Comparison of ENCODE assay signal across 8 cellular contexts in genomic region chr10:120221873-120222485, GRCh38.
DNase-seq lines count a peak whose midpoint lies in the region; ATAC-seq and TF ChIP-seq lines count a peak whose summit lies in the region.

No MANE protein-coding gene starts in this region.

- H3K9me3 ChIP-seq in A673 (ENCODE audit: low read depth, low read length, poor library complexity, severe bottlenecking) = no peaks in the 10 kb centered on the region

- intact Hi-C loops in A673 (cut with micrococcal nuclease; ENCODE audit: unreplicated experiment) = loop anchor here (1.0 to 10.0 kb wide), 2 partner anchors 116 to 203 kb away; no protein-coding TSS in a partner anchor

- H3K4me3 ChIP-seq in A673 (ENCODE audit: low read depth, low read length, poor library complexity, severe bottlenecking) (no peak overlapping the region), astrocyte of the spinal cord (ENCODE audit: low read depth, low read length) (no peak overlapping the region)

- POLR2A ChIA-PET in A673 (lab: Charles Lee; ENCODE audit: low non-redundant PET) = no interaction called here

- H3K36me3 ChIP-seq in A673 (ENCODE audit: insufficient read depth, low read length, poor library complexity, severe bottlenecking) = no peaks in the 10 kb centered on the region

- H3K27ac ChIP-seq in A673 (ENCODE audit: low read depth, low read length, poor library complexity, severe bottlenecking) = no peak overlapping the region

- no peaks in the 10 kb centered on the region for H3K4me1 ChIP-seq in A673 (ENCODE audit: insufficient read depth, low read length, poor library complexity, severe bottlenecking)

- H3K27me3 ChIP-seq in A673 (replicated peaks; ENCODE audit: insufficient read depth, low read depth, low read length, poor library complexity) = peaks cover 6% of the 10 kb centered on the region

- DNase-seq in A673 (ENCODE audit: low spot score) (peak; percentile 74), NCI-H2171 (lab: John Stamatoyannopoulos, UW) (peak; percentile 13), astrocyte of the spinal cord (ENCODE audit: low read depth, low spot score) (peak; percentile 50), myocyte (ENCODE audit: low read depth) (peak; percentile 2), NCI-H1436 treated with DMSO at 0.1 percent for 48 hours (lab: John Stamatoyannopoulos, UW) (no peak), C1 segment of cervical spinal cord (lab: John Stamatoyannopoulos, UW) (no peak)

- TF ChIP-seq CTCF in A673 (conservative IDR thresholded peaks at IDR 0.05; ENCODE audit: low read depth, low read length) (peak; percentile 63), GM12874 (IDR thresholded peaks at IDR 0.05; ENCODE audit: insufficient read depth, low read depth, low read length) (peak; percentile 66), astrocyte of the spinal cord (IDR thresholded peaks at IDR 0.05; ENCODE audit: low read depth, low read length) (peak; percentile 65)

- ATAC-seq in GM18858 (IDR thresholded peaks at IDR 0.05; ENCODE audit: unreplicated experiment) = no peak

- CTCF ChIA-PET in A673 (lab: Charles Lee) = interaction anchor here (1.2 kb wide), 1 partner anchor 115 kb away, joined by 6 read pairs; no protein-coding TSS in a partner anchor

- BruUV-seq in A673 (replicated peaks; lab: Mats Ljungman, UMichigan) = no TSS peak

- in situ Hi-C loops in astrocyte of the spinal cord (cut with HindIII; ENCODE audit: low sequenced_read_pairs) = no loop called here

Comparison
In these comparisons a context has a peak if more than half of its experiments do, and no peak if none do; other contexts are left out.
1. DNase-seq: peak in A673 (single experiment), NCI-H2171 (single experiment), astrocyte of the spinal cord (single experiment) and myocyte (single experiment); none in NCI-H1436 treated with DMSO at 0.1 percent for 48 hours (single experiment) and C1 segment of cervical spinal cord (0 of 14).
2. Peak in every context shown above with its lines, with median percentiles within 50 percentile points of each other: CTCF ChIP-seq.